ENCODE assay signal across 1 cellular context in genomic region chr12:3304436-3305135, GRCh38.
TF ChIP-seq lines count a peak whose summit lies in the region.

No MANE protein-coding gene starts in this region.

TF ChIP-seq in SK-N-SH treated with all-trans-retinoic acid at 6 μM for 48 hours, 23 proteins besides CTCF, POLR2A, EP300 and RAD21 (continued from another document):
- no peak for TF ChIP-seq PATZ1 (CRISPR knock-in tag; IDR thresholded peaks at IDR 0.05; ENCODE audit: borderline replicate concordance)
